1 cellular context compared by ENCODE assay signal in the genomic region with DNA sequence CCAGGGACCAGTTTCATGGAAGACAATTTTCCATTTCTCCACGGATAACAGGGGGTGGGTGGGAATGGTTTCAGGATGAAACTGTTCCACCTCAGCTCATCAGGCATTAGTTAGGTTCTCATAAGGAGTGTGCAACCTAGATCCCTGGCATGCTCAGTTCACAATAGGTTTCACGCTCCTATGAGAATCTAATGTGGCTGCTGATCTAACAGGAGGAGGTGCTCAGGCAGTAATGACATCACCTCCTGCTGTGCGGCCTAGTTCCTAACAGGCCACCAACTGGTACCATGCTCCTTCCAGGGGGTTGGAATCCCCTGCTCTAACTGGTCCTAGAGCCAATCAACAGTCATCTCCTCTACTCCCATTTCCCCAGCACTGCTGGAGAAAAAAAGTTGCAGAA.
TF ChIP-seq lines count a peak whose summit lies in the region.

No MANE protein-coding gene starts in this region.

TF ChIP-seq in H1, 55 proteins besides CTCF, POLR2A, EP300 and RAD21:
- TF ChIP-seq ATF2 (IDR thresholded peaks at IDR 0.05; ENCODE audit: low read length) (no peak), POLR2AphosphoS5 (IDR thresholded peaks at IDR 0.05; ENCODE audit: low read depth, low read length) (no peak), JUN (IDR thresholded peaks at IDR 0.05; ENCODE audit: low read depth, low read length) (no peak), RNF2 (IDR thresholded peaks at IDR 0.05; ENCODE audit: borderline replicate concordance, low read depth, low read length, missing control alignments, poor library complexity, severe bottlenecking) (no peak), FOSL1 (IDR thresholded peaks at IDR 0.05; ENCODE audit: insufficient read depth, low read depth, low read length) (no peak), HDAC6 (IDR thresholded peaks at IDR 0.05; ENCODE audit: low read depth, low read length) (no peak), BCL11A (IDR thresholded peaks at IDR 0.05; ENCODE audit: low read depth in 2 of 2, low read length in 2 of 2) (no peak), TAF1 (IDR thresholded peaks at IDR 0.05; ENCODE audit: low read depth, low read length) (no peak), EZH2 (IDR thresholded peaks at IDR 0.05; ENCODE audit: low read depth, low read length, severe bottlenecking) (no peak), SP1 (IDR thresholded peaks at IDR 0.05; ENCODE audit: low read depth, low read length) (no peak), TBP (IDR thresholded peaks at IDR 0.05; ENCODE audit: low read depth, low read length) (no peak), NRF1 (IDR thresholded peaks at IDR 0.05; ENCODE audit: low read depth, low read length) (no peak), SIX5 (IDR thresholded peaks at IDR 0.05; ENCODE audit: low read depth, low read length) (no peak), CREB1 (IDR thresholded peaks at IDR 0.05) (no peak), POU5F1 (IDR thresholded peaks at IDR 0.05; ENCODE audit: low read depth, low read length) (no peak)
